Comparison of ENCODE assay signal across 24 cellular contexts in the genomic region with DNA sequence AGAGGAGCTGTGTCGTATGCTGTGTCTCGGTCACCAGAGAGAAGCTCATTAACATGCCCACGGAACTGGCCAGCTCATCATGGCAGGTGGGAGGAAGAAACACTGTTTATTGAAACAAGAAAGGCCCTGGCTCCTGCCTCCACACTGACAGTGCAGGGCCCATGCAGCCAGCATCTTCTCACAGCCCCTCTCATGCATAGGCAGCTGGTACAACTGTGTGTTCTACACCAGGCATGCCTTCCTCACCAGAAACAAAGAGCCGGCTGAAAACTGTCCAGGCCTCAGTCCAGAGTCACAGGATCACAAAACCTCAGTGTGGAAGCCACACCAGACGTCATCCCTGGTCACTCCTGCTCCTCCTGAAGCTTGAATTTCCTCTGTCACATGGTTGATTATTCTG.
DNase-seq lines count a peak whose midpoint lies in the region; ATAC-seq lines count a peak whose summit lies in the region.
"Had no signal": no experiment of that assay in that cellular context is flagged by ENCODE, and none has a peak within 500 bp of the region (broad histone marks: within the 10 kb centered on the region; RNA-seq: fewer than 3 reads in every experiment).

No MANE protein-coding gene starts in this region.

- in situ Hi-C loops in KBM-7 (cut with MboI; ENCODE audit: low pct_unique_long_range_greater_than_20kb, low sequenced_read_pairs): no loop called here

- H3K27ac Mint-ChIP-seq in CD8-positive, alpha-beta memory T cell: no peak overlapping the region
- H3K27ac Mint-ChIP-seq in activated CD8-positive, alpha-beta T cell treated with anti-CD3 and anti-CD28 coated beads, Interleukin-2, amount 10 ng/mL, durations not matched to agents 7 days and 5 days: no peak overlapping the region
- H3K27ac Mint-ChIP-seq: endodermal cell; natural killer cell; stimulated activated naive CD8-positive, alpha-beta T cell treated with anti-CD3 and anti-CD28 coated beads, Interleukin-15, amount 100 ng/mL, for 72 hours had no signal

- peak; percentile 15 for DNase-seq in NCI-H146 treated with DMSO at 0.1 percent for 48 hours (lab: John Stamatoyannopoulos, UW; ENCODE audit: unreplicated experiment)
- peak in 40 of 51 donors; percentile 2 to 67 (median 38) for DNase-seq in hypothalamus (lab: John Stamatoyannopoulos, UW)
- DNase-seq in putamen (ENCODE audit: low spot score): peak; percentile 63
- DNase-seq in dedifferentiated amniotic fluid mesenchymal stem cell (ENCODE audit: extremely low spot score): no peak
- DNase-seq in CD8-positive, alpha-beta memory T cell: no peak
- DNase-seq in activated CD8-positive, alpha-beta T cell treated with anti-CD3 and anti-CD28 coated beads, Interleukin-2, amount 10 ng/mL, durations not matched to agents 7 days and 5 days: no peak
- no peak for DNase-seq in KBM-7
- DNase-seq: activated CD4-positive, alpha-beta T cell treated with anti-CD3 and anti-CD28 coated beads, Interleukin-2, amount 50 U/mL, for 48 hours; activated effector memory CD4-positive, alpha-beta T cell treated with anti-CD3 and anti-CD28 coated beads, Interleukin-2, amount 50 U/mL, for 16 hours; brain microvascular endothelial cell; colonic mucosa; EL; endodermal cell; left ventricle myocardium inferior; natural killer cell; NCI-H1436; NCI-H510A treated with DMSO at 0.1 percent for 48 hours; Peyer's patch; sigmoid colon; stimulated activated CD4-positive, alpha-beta T cell treated with anti-CD3 and anti-CD28 coated beads, Interleukin-15, amount 100 ng/mL, for 24 hours; stimulated activated naive CD8-positive, alpha-beta T cell treated with anti-CD3 and anti-CD28 coated beads, Interleukin-15, amount 100 ng/mL, for 72 hours; transverse colon had no signal

- no peaks in the 10 kb centered on the region for H3K36me3 ChIP-seq in CD8-positive, alpha-beta memory T cell (ENCODE audit: insufficient read depth, low read length)
- H3K36me3 ChIP-seq: brain microvascular endothelial cell, colonic mucosa, left ventricle myocardium inferior, Peyer's patch, sigmoid colon, transverse colon had no signal

- no peak overlapping the region for H3K4me3 Mint-ChIP-seq in CD8-positive, alpha-beta memory T cell
- H3K4me3 Mint-ChIP-seq in activated CD8-positive, alpha-beta T cell treated with anti-CD3 and anti-CD28 coated beads, Interleukin-2, amount 10 ng/mL, durations not matched to agents 7 days and 5 days: no peak overlapping the region
- H3K4me3 Mint-ChIP-seq: endodermal cell; natural killer cell; stimulated activated naive CD8-positive, alpha-beta T cell treated with anti-CD3 and anti-CD28 coated beads, Interleukin-15, amount 100 ng/mL, for 72 hours had no signal

- no peaks in the 10 kb centered on the region for H3K4me1 ChIP-seq in CD8-positive, alpha-beta memory T cell (ENCODE audit: insufficient read depth, low read length)
- H3K4me1 ChIP-seq: colonic mucosa, left ventricle myocardium inferior, Peyer's patch, sigmoid colon, transverse colon had no signal

- H3K4me3 ChIP-seq in CD8-positive, alpha-beta memory T cell (ENCODE audit: low read length): no peak overlapping the region
- H3K4me3 ChIP-seq: colonic mucosa, K562, left ventricle myocardium inferior, Peyer's patch, sigmoid colon, transverse colon had no signal

- H3K4me1 Mint-ChIP-seq in CD8-positive, alpha-beta memory T cell: no peaks in the 10 kb centered on the region
- no peaks in the 10 kb centered on the region for H3K4me1 Mint-ChIP-seq in activated CD8-positive, alpha-beta T cell treated with anti-CD3 and anti-CD28 coated beads, Interleukin-2, amount 10 ng/mL, durations not matched to agents 7 days and 5 days (ENCODE audit: low read depth)
- H3K4me1 Mint-ChIP-seq: natural killer cell; stimulated activated naive CD8-positive, alpha-beta T cell treated with anti-CD3 and anti-CD28 coated beads, Interleukin-15, amount 100 ng/mL, for 72 hours had no signal

- no peaks in the 10 kb centered on the region for H3K9me3 ChIP-seq in CD8-positive, alpha-beta memory T cell (ENCODE audit: low read length)
- H3K9me3 ChIP-seq: colonic mucosa, left ventricle myocardium inferior, Peyer's patch, sigmoid colon, transverse colon had no signal

- no peaks in the 10 kb centered on the region for H3K36me3 Mint-ChIP-seq in CD8-positive, alpha-beta memory T cell
- H3K36me3 Mint-ChIP-seq in activated CD8-positive, alpha-beta T cell treated with anti-CD3 and anti-CD28 coated beads, Interleukin-2, amount 10 ng/mL, durations not matched to agents 7 days and 5 days (ENCODE audit: low read depth): no peaks in the 10 kb centered on the region
- H3K36me3 Mint-ChIP-seq: natural killer cell had no signal

- H3K27me3 ChIP-seq in CD8-positive, alpha-beta memory T cell (ENCODE audit: insufficient read depth, low read length, poor library complexity, severe bottlenecking): no peaks in the 10 kb centered on the region
- H3K27me3 ChIP-seq: brain microvascular endothelial cell, colonic mucosa, Peyer's patch, sigmoid colon, transverse colon had no signal

- H3K27me3 Mint-ChIP-seq in CD8-positive, alpha-beta memory T cell: peaks cover 0 to 14% of the 10 kb centered on the region in 2 donors
- peaks cover 2% of the 10 kb centered on the region for H3K27me3 Mint-ChIP-seq in activated CD8-positive, alpha-beta T cell treated with anti-CD3 and anti-CD28 coated beads, Interleukin-2, amount 10 ng/mL, durations not matched to agents 7 days and 5 days (ENCODE audit: low read depth)
- H3K27me3 Mint-ChIP-seq: stimulated activated naive CD8-positive, alpha-beta T cell treated with anti-CD3 and anti-CD28 coated beads, Interleukin-15, amount 100 ng/mL, for 72 hours had no signal

- ATAC-seq in activated CD8-positive, alpha-beta T cell treated with anti-CD3 and anti-CD28 coated beads, Interleukin-2, amount 10 ng/mL, durations not matched to agents 7 days and 5 days: no peak
- ATAC-seq: K562; natural killer cell; stimulated activated naive CD8-positive, alpha-beta T cell treated with anti-CD3 and anti-CD28 coated beads, Interleukin-15, amount 100 ng/mL, for 72 hours had no signal

- H3K27ac ChIP-seq in cingulate gyrus (ENCODE audit: low read depth, low read length): peak overlapping the region; percentile 73
- H3K27ac ChIP-seq in CD8-positive, alpha-beta memory T cell (ENCODE audit: low read depth, low read length): no peak overlapping the region
- H3K27ac ChIP-seq: brain microvascular endothelial cell, colonic mucosa, left ventricle myocardium inferior, Peyer's patch, sigmoid colon, transverse colon had no signal

- POLR2A ChIA-PET in CD8-positive, alpha-beta memory T cell (lab: Charles Lee): no interaction called here
- POLR2A ChIA-PET in activated CD8-positive, alpha-beta T cell treated with anti-CD3 and anti-CD28 coated beads, Interleukin-2, amount 10 ng/mL, durations not matched to agents 7 days and 5 days (lab: Charles Lee): no interaction called here

- CTCF ChIA-PET in CD8-positive, alpha-beta memory T cell (lab: Charles Lee): no interaction called here
- CTCF ChIA-PET in activated CD8-positive, alpha-beta T cell treated with anti-CD3 and anti-CD28 coated beads, Interleukin-2, amount 10 ng/mL, durations not matched to agents 7 days and 5 days (lab: Charles Lee): no interaction called here

- no peaks in the 10 kb centered on the region for H3K9me3 Mint-ChIP-seq in CD8-positive, alpha-beta memory T cell
- H3K9me3 Mint-ChIP-seq in activated CD8-positive, alpha-beta T cell treated with anti-CD3 and anti-CD28 coated beads, Interleukin-2, amount 10 ng/mL, durations not matched to agents 7 days and 5 days (ENCODE audit: insufficient read depth): no peaks in the 10 kb centered on the region
- H3K9me3 Mint-ChIP-seq: endodermal cell; natural killer cell; stimulated activated naive CD8-positive, alpha-beta T cell treated with anti-CD3 and anti-CD28 coated beads, Interleukin-15, amount 100 ng/mL, for 72 hours had no signal

Comparison
In these comparisons a context has a peak if more than half of its experiments do, and no peak if none do; other contexts are left out.
1. DNase-seq: peak in NCI-H146 treated with DMSO at 0.1 percent for 48 hours (single experiment), hypothalamus (40 of 51) and putamen (single experiment); none in dedifferentiated amniotic fluid mesenchymal stem cell (single experiment), CD8-positive, alpha-beta memory T cell (0 of 5), activated CD8-positive, alpha-beta T cell treated with anti-CD3 and anti-CD28 coated beads, Interleukin-2, amount 10 ng/mL, durations not matched to agents 7 days and 5 days (single experiment) and KBM-7 (single experiment).